8 cellular contexts compared by ENCODE assay signal in the genomic region with DNA sequence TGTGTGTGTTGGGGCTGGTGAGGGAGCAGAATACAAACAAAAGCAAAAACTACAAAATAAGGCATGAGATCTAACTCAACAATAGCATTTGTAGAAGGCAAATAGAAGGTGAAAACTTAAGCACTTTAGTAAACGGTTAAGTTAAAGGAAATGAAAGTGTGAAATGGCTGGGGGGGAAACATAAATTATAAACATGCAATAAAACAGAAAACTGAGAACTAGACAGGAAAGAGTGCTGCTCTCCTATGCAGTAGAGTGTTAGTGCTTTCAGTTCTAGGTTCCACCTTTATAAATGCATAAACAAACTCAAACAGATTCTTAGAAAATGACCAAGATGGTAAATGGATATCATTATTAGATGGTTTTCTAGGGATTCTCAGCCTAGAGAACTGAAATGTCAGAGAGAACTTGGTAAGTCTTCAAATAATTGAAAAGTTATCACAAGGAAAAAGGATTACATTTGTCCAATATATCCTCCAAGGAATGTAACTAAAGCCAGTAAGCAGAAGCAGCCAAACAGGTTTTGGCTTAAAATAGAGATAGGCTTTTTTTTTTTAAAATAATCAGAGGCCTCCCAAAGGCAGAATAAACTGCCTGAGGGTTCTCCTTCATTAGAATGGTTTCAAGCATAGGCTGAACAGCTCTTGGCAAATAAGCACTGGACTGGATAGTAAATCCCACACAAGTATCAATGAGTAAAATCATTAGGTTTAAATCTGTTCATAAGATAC. TPM values are rescaled to one million over a fixed set of nuclear protein-coding genes. Genes with fewer than 3 reads are reported as not detected.
DNase-seq lines count a peak whose midpoint lies in the region; ATAC-seq and TF ChIP-seq lines count a peak whose summit lies in the region.

No MANE protein-coding gene starts in this region.

- peaks cover 0 to 3% of the 10 kb centered on the region in 2 donors for H3K36me3 ChIP-seq in body of pancreas (replicated peaks in 1 of 2; ENCODE audit: insufficient read depth in 1 of 2, low read depth in 2 of 2)
- H3K36me3 ChIP-seq in left ventricle myocardium inferior, result peaks cover 10% of the 10 kb centered on the region

- TF ChIP-seq POLR2A in body of pancreas (IDR thresholded peaks at IDR 0.05), result no peak

- DNase-seq in GM12865 (ENCODE audit: low read depth), result peak; percentile 70
- DNase-seq in body of pancreas, result no peak
- DNase-seq in C1 segment of cervical spinal cord (lab: John Stamatoyannopoulos, UW), result no peak
- no peak for DNase-seq in head of caudate nucleus
- no peak for DNase-seq in SK-N-DZ (ENCODE audit: low spot score)
- no peak for DNase-seq in left ventricle myocardium inferior

- TF ChIP-seq CTCF in GM12865 (IDR thresholded peaks at IDR 0.05; ENCODE audit: insufficient read depth, low read depth, low read length, missing control alignments) (no peak), body of pancreas (IDR thresholded peaks at IDR 0.05) (no peak), left ventricle myocardium inferior (IDR thresholded peaks at IDR 0.05; ENCODE audit: borderline replicate concordance) (no peak)

- H3K4me1 ChIP-seq in body of pancreas (peaks cover 15% of the 10 kb centered on the region), left ventricle myocardium inferior (peaks cover 67% of the 10 kb centered on the region)

- H3K9me3 ChIP-seq in body of pancreas (no peaks in the 10 kb centered on the region), left ventricle myocardium inferior (replicated peaks) (no peaks in the 10 kb centered on the region)

- intact Hi-C loops in body of pancreas (cut with DNase I) (no loop called here), head of caudate nucleus (cut with DNase I) (no loop called here), left ventricle myocardium inferior (cut with micrococcal nuclease) (no loop called here)

- H3K27me3 ChIP-seq in body of pancreas, result no peaks in the 10 kb centered on the region
- H3K27me3 ChIP-seq in left ventricle myocardium inferior (ENCODE audit: low read depth), result no peaks in the 10 kb centered on the region

- H3K4me3 ChIP-seq in GM12865 (ENCODE audit: low read depth, low read length), result peak overlapping the region; percentile 26; the same call in 1 of the 2 replicates
- no peak overlapping the region for H3K4me3 ChIP-seq in body of pancreas
- no peak overlapping the region for H3K4me3 ChIP-seq in left ventricle myocardium inferior

- ATAC-seq in GM21423 (IDR thresholded peaks at IDR 0.05; ENCODE audit: unreplicated experiment) (peak; percentile 39), HG03520 (IDR thresholded peaks at IDR 0.05; ENCODE audit: unreplicated experiment) (peak; percentile 36), body of pancreas (peak; percentile 42)

- 50 to 65% methylated on average over 1 of the region's 1 CpG for WGBS in body of pancreas, 2 donors

- H3K27ac ChIP-seq in body of pancreas, result no peak overlapping the region
- no peak overlapping the region for H3K27ac ChIP-seq in left ventricle myocardium inferior (replicated peaks)

RNA-seq across cellular contexts. Expression of a gene that starts 23.3 kb away (rescaled TPM):
- total RNA-seq in body of pancreas (10 to 100 TPM; 32.3 to 38.1 TPM), left ventricle myocardium inferior (20.6 TPM)
- 40.1 and 52.0 TPM in 2 replicates for polyA plus RNA-seq in SK-N-DZ (2014; cell fraction: cytosol; rRNA removed)
- polyA plus RNA-seq in SK-N-DZ (2014; cell fraction: nucleus; rRNA removed), result 96.3 and 128 TPM in 2 replicates
